Comparison of ENCODE assay signal across 16 cellular contexts in genomic region chr10:104835422-104835821, GRCh38.
A peak's percentile ranks its signal among the peaks of the same experiment; 100 is the strongest.
DNase-seq lines count a peak whose midpoint lies in the region; ATAC-seq and TF ChIP-seq lines count a peak whose summit lies in the region.
"Had no signal": no experiment of that assay in that cellular context is flagged by ENCODE, and none has a peak within 500 bp of the region (broad histone marks: within the 10 kb centered on the region; RNA-seq: fewer than 3 reads in every experiment).

No MANE protein-coding gene starts in this region.

- H3K4me3 ChIP-seq in RWPE2 (ENCODE audit: severe bottlenecking) (no peak overlapping the region), left ventricle myocardium inferior (no peak overlapping the region)
- H3K4me3 ChIP-seq: skin epidermis had no signal

- ATAC-seq in GM18502 (IDR thresholded peaks at IDR 0.05; ENCODE audit: poor library complexity, unreplicated experiment) (peak; percentile 73), GM19463 (IDR thresholded peaks at IDR 0.05; ENCODE audit: unreplicated experiment) (peak; percentile 42), HG03095 (IDR thresholded peaks at IDR 0.05; ENCODE audit: unreplicated experiment) (peak; percentile 58), RWPE2 (ENCODE audit: low read depth) (peak; percentile 86), HG03439 (IDR thresholded peaks at IDR 0.05; ENCODE audit: unreplicated experiment) (no peak)
- ATAC-seq: CD8-positive, alpha-beta T cell had no signal

- intact Hi-C loops in left ventricle myocardium inferior (cut with micrococcal nuclease) = no loop called here

- TF ChIP-seq CTCF in RWPE2 (IDR thresholded peaks at IDR 0.05; ENCODE audit: poor library complexity, severe bottlenecking) (no peak), left ventricle myocardium inferior (IDR thresholded peaks at IDR 0.05; ENCODE audit: borderline replicate concordance) (no peak)

- H3K4me1 ChIP-seq in RWPE2 (ENCODE audit: insufficient read depth, poor library complexity, severe bottlenecking) (no peaks in the 10 kb centered on the region), left ventricle myocardium inferior (no peaks in the 10 kb centered on the region)

- peak overlapping the region; percentile 49 for H3K27ac ChIP-seq in RWPE2 (ENCODE audit: poor library complexity, severe bottlenecking)
- no peak overlapping the region for H3K27ac ChIP-seq in left ventricle myocardium inferior (replicated peaks)
- H3K27ac ChIP-seq: skin epidermis had no signal

- H3K9me3 ChIP-seq in RWPE2 (ENCODE audit: severe bottlenecking) (no peaks in the 10 kb centered on the region), left ventricle myocardium inferior (replicated peaks) (no peaks in the 10 kb centered on the region)

- H3K36me3 ChIP-seq in RWPE2 (ENCODE audit: low read depth) = no peaks in the 10 kb centered on the region
- H3K36me3 ChIP-seq in left ventricle myocardium inferior = no peaks in the 10 kb centered on the region

- DNase-seq in RWPE2 (ENCODE audit: low spot score) (no peak), left ventricle myocardium inferior (no peak), NCI-H2171 treated with DMSO at 0.1 percent for 48 hours (lab: John Stamatoyannopoulos, UW) (no peak)
- DNase-seq: activated CD4-positive, alpha-beta T cell treated with anti-CD3 and anti-CD28 coated beads for 48 hours; CD8-positive, alpha-beta T cell; foreskin fibroblast; hypothalamus; KBM-7; MV-4-11; nephron progenitor cell; stimulated activated CD4-positive, alpha-beta T cell treated with anti-CD3 and anti-CD28 coated beads, Interleukin-4, amount 100 ng/mL, for 1 hour had no signal

- H3K27me3 ChIP-seq in RWPE2 (ENCODE audit: insufficient read depth, poor library complexity, severe bottlenecking) (no peaks in the 10 kb centered on the region), left ventricle myocardium inferior (ENCODE audit: low read depth) (peaks cover 38% of the 10 kb centered on the region)
